In genomic region chrX:22159071-22159470, GRCh38 we compare ENCODE assay signal across 24 cellular contexts.
DNase-seq lines count a peak whose midpoint lies in the region; ATAC-seq, FAIRE-seq and TF ChIP-seq lines count a peak whose summit lies in the region.
"Had no signal": no experiment of that assay in that cellular context is flagged by ENCODE, and none has a peak within 500 bp of the region (broad histone marks: within the 10 kb centered on the region; RNA-seq: fewer than 3 reads in every experiment).

No MANE protein-coding gene starts in this region.

- H3K4me3 ChIP-seq in PC-3 (ENCODE audit: low read length): no peak overlapping the region
- H3K4me3 ChIP-seq in bronchial epithelial cell (ENCODE audit: low read depth, low read length): no peak overlapping the region
- H3K4me3 ChIP-seq: ascending aorta, left ventricle myocardium inferior, right atrium auricular region, thoracic aorta had no signal

- no peaks in the 10 kb centered on the region for H3K36me3 ChIP-seq in PC-3 (ENCODE audit: low read depth, low read length)
- H3K36me3 ChIP-seq in bronchial epithelial cell (ENCODE audit: control insufficient read depth, insufficient read depth, low read length): no peaks in the 10 kb centered on the region
- H3K36me3 ChIP-seq: ascending aorta, left ventricle myocardium inferior, right atrium auricular region, thoracic aorta, WERI-Rb-1 had no signal

- no peak overlapping the region for H3K27ac ChIP-seq in PC-3 (ENCODE audit: low read length)
- H3K27ac ChIP-seq: ascending aorta, left ventricle myocardium inferior, right atrium auricular region, thoracic aorta, WERI-Rb-1 had no signal

- H3K9me3 Mint-ChIP-seq in activated T-cell treated with anti-CD3 and anti-CD28 coated beads, Interleukin-2, amount 50 U/mL, for 24 hours: no peaks in the 10 kb centered on the region
- H3K9me3 Mint-ChIP-seq: activated CD4-positive, alpha-beta memory T cell treated with anti-CD3 and anti-CD28 coated beads, Interleukin-2, amount 10 ng/mL, durations not matched to agents 7 days and 5 days; activated naive CD4-positive, alpha-beta T cell treated with anti-CD3 and anti-CD28 coated beads, Interleukin-2, amount 10 ng/mL, durations not matched to agents 7 days and 5 days; T-helper 1 cell treated with Interleukin-12 subunit alpha and Interleukin-12 subunit beta and Interleukin-4 antibody, amounts not matched to agents 30 μg/mL and 1 μg/mL, for 36 hours had no signal

- H3K27me3 ChIP-seq in PC-3 (ENCODE audit: low read length) (no peaks in the 10 kb centered on the region), bronchial epithelial cell (ENCODE audit: control insufficient read depth, insufficient read depth, low read length) (no peaks in the 10 kb centered on the region)
- H3K27me3 ChIP-seq: ascending aorta, right atrium auricular region had no signal

- H3K27ac Mint-ChIP-seq in activated T-cell treated with anti-CD3 and anti-CD28 coated beads, Interleukin-2, amount 50 U/mL, for 24 hours: no peak overlapping the region
- H3K27ac Mint-ChIP-seq: activated CD4-positive, alpha-beta memory T cell treated with anti-CD3 and anti-CD28 coated beads, Interleukin-2, amount 10 ng/mL, durations not matched to agents 7 days and 5 days; activated naive CD4-positive, alpha-beta T cell treated with anti-CD3 and anti-CD28 coated beads, Interleukin-2, amount 10 ng/mL, durations not matched to agents 7 days and 5 days; CD14-positive monocyte; T-helper 1 cell treated with Interleukin-12 subunit alpha and Interleukin-12 subunit beta and Interleukin-4 antibody, amounts not matched to agents 30 μg/mL and 1 μg/mL, for 36 hours had no signal

- H3K27me3 Mint-ChIP-seq in activated T-cell treated with anti-CD3 and anti-CD28 coated beads, Interleukin-2, amount 50 U/mL, for 24 hours: peaks cover 24% of the 10 kb centered on the region
- H3K27me3 Mint-ChIP-seq: activated CD4-positive, alpha-beta memory T cell treated with anti-CD3 and anti-CD28 coated beads, Interleukin-2, amount 10 ng/mL, durations not matched to agents 7 days and 5 days; activated naive CD4-positive, alpha-beta T cell treated with anti-CD3 and anti-CD28 coated beads, Interleukin-2, amount 10 ng/mL, durations not matched to agents 7 days and 5 days had no signal

- no peaks in the 10 kb centered on the region for H3K9me2 ChIP-seq in PC-3 (replicated peaks; ENCODE audit: low read length)

- DNase-seq in COLO829 (ENCODE audit: low spot score) (peak; percentile 6), PC-3 (peak; percentile 57), bronchial epithelial cell (ENCODE audit: low read depth) (peak; percentile 21), iris pigment epithelial cell (ENCODE audit: low read depth) (peak; percentile 69), D341Med (ENCODE audit: low spot score) (no peak), NOMO-1 (lab: John Stamatoyannopoulos, UW; ENCODE audit: unreplicated experiment in 2 of 2) (no peak)
- no peak for DNase-seq in activated T-cell treated with anti-CD3 and anti-CD28 coated beads, Interleukin-2, amount 50 U/mL, for 24 hours
- DNase-seq: activated CD4-positive, alpha-beta memory T cell treated with anti-CD3 and anti-CD28 coated beads, Interleukin-2, amount 10 ng/mL, durations not matched to agents 7 days and 5 days; activated naive CD4-positive, alpha-beta T cell treated with anti-CD3 and anti-CD28 coated beads, Interleukin-2, amount 10 ng/mL, durations not matched to agents 7 days and 5 days; activated T-cell treated with anti-CD3 and anti-CD28 coated beads, Interleukin-2, amount 50 U/mL, for 1 hour; DMS79; KBM-7; left ventricle myocardium inferior; NCI-H510A treated with DMSO at 0.1 percent for 48 hours; Right ventricle myocardium superior; stimulated activated CD4-positive, alpha-beta T cell treated with anti-CD3 and anti-CD28 coated beads, Interleukin-15, amount 100 ng/mL, for 24 hours; WERI-Rb-1 had no signal

- H4K20me1 ChIP-seq in PC-3 (ENCODE audit: low read length): no peaks in the 10 kb centered on the region

- H3K9ac ChIP-seq in PC-3 (ENCODE audit: low read length): no peak overlapping the region

- H3K79me2 ChIP-seq in PC-3 (ENCODE audit: low read length): no peaks in the 10 kb centered on the region

- POLR2A ChIA-PET in PC-3 (lab: Charles Lee; ENCODE audit: unreplicated experiment): no interaction called here

- no peak for FAIRE-seq in bronchial epithelial cell (lab: Jason Lieb, UNC)
- FAIRE-seq: endothelial cell of umbilical vein had no signal

- H3K4me1 Mint-ChIP-seq in activated T-cell treated with anti-CD3 and anti-CD28 coated beads, Interleukin-2, amount 50 U/mL, for 24 hours (ENCODE audit: low read depth): no peaks in the 10 kb centered on the region
- H3K4me1 Mint-ChIP-seq: activated CD4-positive, alpha-beta memory T cell treated with anti-CD3 and anti-CD28 coated beads, Interleukin-2, amount 10 ng/mL, durations not matched to agents 7 days and 5 days; activated naive CD4-positive, alpha-beta T cell treated with anti-CD3 and anti-CD28 coated beads, Interleukin-2, amount 10 ng/mL, durations not matched to agents 7 days and 5 days; CD14-positive monocyte had no signal

- no TSS peak for BruUV-seq in PC-3 (replicated peaks; lab: Mats Ljungman, UMichigan)

- H3K4me2 ChIP-seq in PC-3 (ENCODE audit: low read length): no peak overlapping the region

- ATAC-seq in PC-3: no peak
- no peak for ATAC-seq in GM21825 (IDR thresholded peaks at IDR 0.05; ENCODE audit: unreplicated experiment)

- H3F3A ChIP-seq in PC-3 (ENCODE audit: low read length, unreplicated experiment): no peaks in the 10 kb centered on the region

- H3K36me3 Mint-ChIP-seq in activated T-cell treated with anti-CD3 and anti-CD28 coated beads, Interleukin-2, amount 50 U/mL, for 24 hours (ENCODE audit: low read depth): no peaks in the 10 kb centered on the region
- H3K36me3 Mint-ChIP-seq: activated naive CD4-positive, alpha-beta T cell treated with anti-CD3 and anti-CD28 coated beads, Interleukin-2, amount 10 ng/mL, durations not matched to agents 7 days and 5 days; CD14-positive monocyte had no signal

- intact Hi-C loops in PC-3 (cut with micrococcal nuclease): no loop called here

- no peak overlapping the region for H2AFZ ChIP-seq in PC-3 (ENCODE audit: low read length)

- H3K4me1 ChIP-seq in PC-3 (ENCODE audit: insufficient read depth, low read length): no peaks in the 10 kb centered on the region; the same call in 1 of the 2 replicates
- H3K4me1 ChIP-seq: ascending aorta, left ventricle myocardium inferior, right atrium auricular region had no signal

- CTCF ChIA-PET in PC-3 (lab: Charles Lee): interaction anchor here (0.6 kb wide), 1 partner anchor 98 kb away, joined by 4 read pairs; no protein-coding TSS in a partner anchor

- TF ChIP-seq CTCF in PC-3 (conservative IDR thresholded peaks at IDR 0.05; ENCODE audit: low read depth, low read length): no peak
- TF ChIP-seq CTCF in bronchial epithelial cell (IDR thresholded peaks at IDR 0.05; ENCODE audit: insufficient read depth, low read length, severe bottlenecking): no peak

- H3K9me3 ChIP-seq in PC-3 (ENCODE audit: low read length): no peaks in the 10 kb centered on the region
- H3K9me3 ChIP-seq: ascending aorta, left ventricle myocardium inferior, right atrium auricular region, thoracic aorta had no signal

- H3K4me3 Mint-ChIP-seq in activated T-cell treated with anti-CD3 and anti-CD28 coated beads, Interleukin-2, amount 50 U/mL, for 24 hours: no peak overlapping the region
- H3K4me3 Mint-ChIP-seq: activated CD4-positive, alpha-beta memory T cell treated with anti-CD3 and anti-CD28 coated beads, Interleukin-2, amount 10 ng/mL, durations not matched to agents 7 days and 5 days; activated naive CD4-positive, alpha-beta T cell treated with anti-CD3 and anti-CD28 coated beads, Interleukin-2, amount 10 ng/mL, durations not matched to agents 7 days and 5 days; CD14-positive monocyte; T-helper 1 cell treated with Interleukin-12 subunit alpha and Interleukin-12 subunit beta and Interleukin-4 antibody, amounts not matched to agents 30 μg/mL and 1 μg/mL, for 36 hours had no signal

Comparison
In these comparisons a context has a peak if more than half of its experiments do, and no peak if none do; other contexts are left out.
1. DNase-seq: peak in COLO829 (single experiment), PC-3 (single experiment), bronchial epithelial cell (single experiment) and iris pigment epithelial cell (single experiment); none in D341Med (single experiment), activated T-cell treated with anti-CD3 and anti-CD28 coated beads, Interleukin-2, amount 50 U/mL, for 24 hours (single experiment) and NOMO-1 (0 of 2).